ENCODE assay signal across 8 cellular contexts in the genomic region with DNA sequence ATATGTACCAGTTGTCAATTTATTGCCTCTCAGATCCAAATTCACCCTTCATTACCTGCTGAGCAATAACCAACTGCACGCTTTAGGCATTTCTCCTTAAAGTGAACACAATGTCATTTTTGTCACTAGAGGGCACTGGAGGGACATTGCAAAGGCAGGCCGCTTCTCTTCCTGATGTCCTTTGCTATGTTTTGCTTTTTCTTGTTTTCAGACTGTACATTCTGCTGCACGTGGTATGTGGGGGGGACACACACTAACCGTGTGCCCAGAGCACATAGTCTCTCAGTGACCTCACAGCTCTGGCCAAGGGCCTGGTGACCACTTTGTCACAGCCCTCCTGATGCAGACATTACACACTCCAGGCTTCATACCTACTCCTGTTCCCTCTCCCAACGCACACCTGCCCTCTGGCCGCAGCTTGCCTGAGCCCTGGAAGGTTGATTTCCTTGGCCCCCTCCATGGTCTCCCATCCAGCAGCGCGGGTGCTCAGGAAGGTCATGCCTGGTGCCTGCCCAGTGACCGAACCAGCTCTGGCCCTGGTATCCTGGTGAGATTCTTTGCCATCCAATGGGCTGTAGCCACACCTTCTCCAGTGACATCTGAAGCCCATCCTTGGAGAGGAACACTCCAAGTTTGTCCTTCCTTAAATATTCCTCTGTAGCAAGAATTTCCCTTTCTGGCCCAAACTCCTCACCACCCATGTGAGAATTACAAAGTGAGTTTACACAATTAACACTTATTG. TPM values are rescaled to one million over a fixed set of nuclear protein-coding genes. Genes with fewer than 3 reads are reported as not detected.
A peak's percentile ranks its signal among the peaks of the same experiment; 100 is the strongest.
DNase-seq lines count a peak whose midpoint lies in the region; ATAC-seq and TF ChIP-seq lines count a peak whose summit lies in the region.

No MANE protein-coding gene starts in this region.

- CTCF ChIA-PET in AG04450 (lab: Charles Lee): interaction anchor here (0.6 to 2.6 kb wide), 9 partner anchors 8 to 280 kb away, joined by 3 to 36 read pairs (median 4); no protein-coding TSS in a partner anchor

- no peaks in the 10 kb centered on the region for H3K9me2 ChIP-seq in neural cell (ENCODE audit: insufficient read depth, low read length)

- H3K4me2 ChIP-seq in neural cell (ENCODE audit: low read length): no peak overlapping the region

- H3K79me2 ChIP-seq in neural cell (replicated peaks; ENCODE audit: insufficient read depth, low read length): no peaks in the 10 kb centered on the region

- peaks cover 5% of the 10 kb centered on the region for H3K9me3 ChIP-seq in AG04450 (ENCODE audit: control insufficient read depth, insufficient read depth, low read length)
- H3K9me3 ChIP-seq in colonic mucosa: no peaks in the 10 kb centered on the region
- H3K9me3 ChIP-seq in neural cell (ENCODE audit: low read length): no peaks in the 10 kb centered on the region

- intact Hi-C loops in colonic mucosa (cut with DNase I): no loop called here

- H2AFZ ChIP-seq in neural cell (ENCODE audit: low read depth, low read length): no peak overlapping the region

- ATAC-seq in omental fat pad (ENCODE audit: low FRiP score): no peak
- no peak for ATAC-seq in HG03039 (IDR thresholded peaks at IDR 0.05; ENCODE audit: unreplicated experiment)

- no peaks in the 10 kb centered on the region for H3K4me1 ChIP-seq in colonic mucosa

- POLR2A ChIA-PET in AG04450 (lab: Yijun Ruan, JAX): no interaction called here

- no peaks in the 10 kb centered on the region for H3F3A ChIP-seq in neural cell (ENCODE audit: insufficient read depth, low read length, poor library complexity, severe bottlenecking)

- TF ChIP-seq CTCF in AG04450 (IDR thresholded peaks at IDR 0.05; ENCODE audit: low read depth, low read length) (peak; percentile 48), GM20000 (IDR thresholded peaks at IDR 0.05; ENCODE audit: extremely low read depth, missing control alignments) (peak; percentile 38), colonic mucosa (IDR thresholded peaks at IDR 0.05) (peak; percentile 40), neural cell (IDR thresholded peaks at IDR 0.05; ENCODE audit: poor library complexity, severe bottlenecking) (peak; percentile 59), omental fat pad (IDR thresholded peaks at IDR 0.05) (no peak)

- TF ChIP-seq RAD21 in neural cell (conservative IDR thresholded peaks at IDR 0.05): peak; percentile 56

- H3K27ac ChIP-seq in AG04450 (ENCODE audit: low read depth, low read length) (no peak overlapping the region), colonic mucosa (no peak overlapping the region), neural cell (ENCODE audit: low read length) (no peak overlapping the region)

- no peaks in the 10 kb centered on the region for H4K20me1 ChIP-seq in neural cell (ENCODE audit: insufficient read depth)

- no peaks in the 10 kb centered on the region for H3K36me3 ChIP-seq in colonic mucosa
- no peaks in the 10 kb centered on the region for H3K36me3 ChIP-seq in neural cell (ENCODE audit: insufficient read depth, low read length)

- no peak overlapping the region for H3K4me3 ChIP-seq in AG04450 (ENCODE audit: low read depth, low read length)
- H3K4me3 ChIP-seq in colonic mucosa: no peak overlapping the region
- no peak overlapping the region for H3K4me3 ChIP-seq in neural cell (ENCODE audit: low read length)

- no peak for DNase-seq in AG04450 (ENCODE audit: low read depth, low spot score)
- peak; percentile 17 for DNase-seq in GM20000 (ENCODE audit: low spot score)
- DNase-seq in NCI-H82 (lab: John Stamatoyannopoulos, UW): peak; percentile 84
- DNase-seq in colonic mucosa: no peak
- DNase-seq in omental fat pad (ENCODE audit: low spot score): no peak
- DNase-seq in activated CD4-positive, alpha-beta T cell treated with anti-CD3 and anti-CD28 coated beads for 1 hour: no peak

- no peak for TF ChIP-seq EP300 in neural cell (conservative IDR thresholded peaks at IDR 0.05; ENCODE audit: poor library complexity, severe bottlenecking)

- H3K9ac ChIP-seq in colonic mucosa (ENCODE audit: low read depth in 2 of 2, low read length in 2 of 2): no peak overlapping the region
- no peak overlapping the region for H3K9ac ChIP-seq in neural cell (ENCODE audit: low read length)

- H3K27me3 ChIP-seq in AG04450 (ENCODE audit: control insufficient read depth, insufficient read depth, low read length): peaks cover 5% of the 10 kb centered on the region
- no peaks in the 10 kb centered on the region for H3K27me3 ChIP-seq in colonic mucosa
- H3K27me3 ChIP-seq in neural cell (ENCODE audit: insufficient read depth, low read depth, low read length): no peaks in the 10 kb centered on the region

TF ChIP-seq in neural cell, 6 proteins besides CTCF, POLR2A, EP300 and RAD21:
- TF ChIP-seq POLR2AphosphoS5 (IDR thresholded peaks at IDR 0.05) (no peak), SMC3 (conservative IDR thresholded peaks at IDR 0.05; ENCODE audit: poor library complexity) (peak; percentile 39), MXI1 (conservative IDR thresholded peaks at IDR 0.05; ENCODE audit: poor library complexity, severe bottlenecking) (no peak)

RNA-seq across cellular contexts. Expression of gene MYO1H, which starts 39.9 kb away (rescaled TPM):
- polyA plus RNA-seq in AG04450 (2011; rRNA removed) (not detected in 2 replicates), neural cell (9.2 and 10.6 TPM in 2 replicates)
- not detected in 2 replicates for polyA minus RNA-seq in AG04450 (2011; rRNA and poly(A)+ RNA removed)
- total RNA-seq in colonic mucosa (under 1 TPM in 1 of 2 donors, not detected in 1; 0.21 TPM), omental fat pad (under 1 TPM in 1 of 4 donors, not detected in 3; 0.09 TPM)
- polyA minus RNA-seq in neural cell: 2.2 and 2.5 TPM in 2 replicates

Comparison
In these comparisons a context has a peak if more than half of its experiments do, and no peak if none do; other contexts are left out.
1. DNase-seq: peak in GM20000 (single experiment) and NCI-H82 (single experiment); none in AG04450 (single experiment), colonic mucosa (single experiment), omental fat pad (single experiment) and activated CD4-positive, alpha-beta T cell treated with anti-CD3 and anti-CD28 coated beads for 1 hour (single experiment).
2. CTCF ChIP-seq: peak in AG04450 (single experiment), GM20000 (single experiment), colonic mucosa (single experiment) and neural cell (single experiment); none in omental fat pad (0 of 3).